13 cellular contexts compared by ENCODE assay signal in genomic region chr2:38613126-38613848, GRCh38. TPM values are rescaled to one million over a fixed set of nuclear protein-coding genes. Genes with fewer than 3 reads are reported as not detected.
A peak's percentile ranks its signal among the peaks of the same experiment; 100 is the strongest.
DNase-seq lines count a peak whose midpoint lies in the region; ATAC-seq, FAIRE-seq and TF ChIP-seq lines count a peak whose summit lies in the region.
"Had no signal": no experiment of that assay in that cellular context is flagged by ENCODE, and none has a peak within 500 bp of the region (broad histone marks: within the 10 kb centered on the region; RNA-seq: fewer than 3 reads in every experiment).

No MANE protein-coding gene starts in this region.

- no peak for ATAC-seq in GM18517 (IDR thresholded peaks at IDR 0.05; ENCODE audit: unreplicated experiment)
- no peak for ATAC-seq in CD4-positive, alpha-beta T cell (ENCODE audit: poor library complexity)

- H3K27me3 Mint-ChIP-seq in activated naive CD4-positive, alpha-beta T cell treated with anti-CD3 and anti-CD28 coated beads for 36 hours (ENCODE audit: low read depth): peaks cover 2% of the 10 kb centered on the region
- no peaks in the 10 kb centered on the region for H3K27me3 Mint-ChIP-seq in CD4-positive, alpha-beta T cell
- H3K27me3 Mint-ChIP-seq: CD4-positive, alpha-beta memory T cell had no signal

- no peaks in the 10 kb centered on the region for H3K79me2 ChIP-seq in osteoblast (ENCODE audit: insufficient read depth, low read length)

- no peak overlapping the region for H3K27ac ChIP-seq in osteoblast (ENCODE audit: low read depth, low read length)
- H3K27ac ChIP-seq in CD4-positive, alpha-beta T cell (ENCODE audit: low read depth, low read length): no peak overlapping the region
- H3K27ac ChIP-seq: thoracic aorta had no signal

- no peak for TF ChIP-seq CTCF in fibroblast of the aortic adventitia (IDR thresholded peaks at IDR 0.05; ENCODE audit: insufficient read depth, low read length)
- TF ChIP-seq CTCF in osteoblast (IDR thresholded peaks at IDR 0.05; ENCODE audit: extremely low read depth, low read depth, low read length): no peak
- TF ChIP-seq CTCF in CD4-positive, alpha-beta T cell (IDR thresholded peaks at IDR 0.05): no peak

- no peak overlapping the region for H3K27ac Mint-ChIP-seq in activated naive CD4-positive, alpha-beta T cell treated with anti-CD3 and anti-CD28 coated beads for 36 hours
- H3K27ac Mint-ChIP-seq in CD4-positive, alpha-beta T cell: no peak overlapping the region
- H3K27ac Mint-ChIP-seq: activated naive CD8-positive, alpha-beta T cell had no signal

- peak overlapping the region; percentile 30 for H2AFZ ChIP-seq in osteoblast (ENCODE audit: low read length)

- CTCF ChIA-PET in HEK293T (lab: Yijun Ruan, JAX): interaction anchor here (0.5 to 2.2 kb wide), 3 partner anchors 9 to 96 kb away, joined by 5 to 10 read pairs (median 6); no protein-coding TSS in a partner anchor
- CTCF ChIA-PET in activated naive CD4-positive, alpha-beta T cell treated with anti-CD3 and anti-CD28 coated beads for 36 hours (lab: Charles Lee): interaction anchor here (0.6 to 3.7 kb wide), 3 partner anchors 8 to 39 kb away, joined by 3 to 16 read pairs (median 3); no protein-coding TSS in a partner anchor
- CTCF ChIA-PET in CD4-positive, alpha-beta T cell (lab: Charles Lee): interaction anchor here (1.2 to 1.8 kb wide), 2 partner anchors 10 to 31 kb away, joined by 5 to 6 read pairs; no protein-coding TSS in a partner anchor

- no peaks in the 10 kb centered on the region for H4K20me1 ChIP-seq in osteoblast (ENCODE audit: insufficient read depth, low read length)

- intact Hi-C loops in activated naive CD4-positive, alpha-beta T cell treated with anti-CD3 and anti-CD28 coated beads for 36 hours (cut with micrococcal nuclease): no loop called here
- intact Hi-C loops in CD4-positive, alpha-beta T cell (cut with DNase I, micrococcal nuclease): no loop called here

- H3K4me1 ChIP-seq in osteoblast (ENCODE audit: insufficient read depth, low read length): no peaks in the 10 kb centered on the region

- no peaks in the 10 kb centered on the region for H3K36me3 ChIP-seq in osteoblast (ENCODE audit: insufficient read depth, low read length)
- H3K36me3 ChIP-seq: thoracic aorta had no signal

- peaks cover 63% of the 10 kb centered on the region for H3K4me1 Mint-ChIP-seq in activated naive CD4-positive, alpha-beta T cell treated with anti-CD3 and anti-CD28 coated beads for 36 hours (ENCODE audit: low read depth)
- H3K4me1 Mint-ChIP-seq in CD4-positive, alpha-beta T cell (ENCODE audit: low read depth): peaks cover 18% of the 10 kb centered on the region

- no peaks in the 10 kb centered on the region for H3K9me3 ChIP-seq in osteoblast (ENCODE audit: low read depth, low read length)
- H3K9me3 ChIP-seq in CD4-positive, alpha-beta T cell (ENCODE audit: control insufficient read depth, low read length): no peaks in the 10 kb centered on the region
- H3K9me3 ChIP-seq: thoracic aorta had no signal

- H3K9me3 Mint-ChIP-seq in activated naive CD4-positive, alpha-beta T cell treated with anti-CD3 and anti-CD28 coated beads for 36 hours: peaks cover 2% of the 10 kb centered on the region
- no peaks in the 10 kb centered on the region for H3K9me3 Mint-ChIP-seq in CD4-positive, alpha-beta T cell
- H3K9me3 Mint-ChIP-seq: CD4-positive, alpha-beta memory T cell had no signal

- POLR2A ChIA-PET in HEK293T (lab: Yijun Ruan, JAX): interaction anchor here (1.2 kb wide), 1 partner anchor 12 kb away, joined by 3 read pairs; no protein-coding TSS in a partner anchor
- POLR2A ChIA-PET in CD4-positive, alpha-beta T cell (lab: Charles Lee): no interaction called here

- no peak overlapping the region for H3K4me2 ChIP-seq in osteoblast (ENCODE audit: insufficient read depth, low read length)
- H3K4me2 ChIP-seq: smooth muscle cell had no signal

- no peaks in the 10 kb centered on the region for H3K27me3 ChIP-seq in osteoblast (ENCODE audit: insufficient read depth, low read length)
- no peaks in the 10 kb centered on the region for H3K27me3 ChIP-seq in CD4-positive, alpha-beta T cell (ENCODE audit: control insufficient read depth, insufficient read depth, low read length)

- FAIRE-seq in RCC 7860 (lab: Jason Lieb, UNC): no peak

- no peak overlapping the region for H3K4me3 Mint-ChIP-seq in activated naive CD4-positive, alpha-beta T cell treated with anti-CD3 and anti-CD28 coated beads for 36 hours
- H3K4me3 Mint-ChIP-seq in CD4-positive, alpha-beta T cell: no peak overlapping the region
- H3K4me3 Mint-ChIP-seq: activated naive CD8-positive, alpha-beta T cell had no signal

- no peak for DNase-seq in HEK293T (ENCODE audit: extremely low spot score)
- peak; percentile 71 for DNase-seq in OCI-M1 (lab: John Stamatoyannopoulos, UW)
- DNase-seq in fibroblast of the aortic adventitia (ENCODE audit: low read depth): peak; percentile 57
- DNase-seq in osteoblast (ENCODE audit: insufficient read length, low spot score, missing footprints): no peak
- DNase-seq in RCC 7860 (ENCODE audit: low spot score): no peak
- no peak for DNase-seq in activated naive CD4-positive, alpha-beta T cell treated with anti-CD3 and anti-CD28 coated beads for 36 hours
- no peak for DNase-seq in CD4-positive, alpha-beta T cell
- DNase-seq: CD4-positive, alpha-beta memory T cell; GDM1 had no signal

- H3K4me3 ChIP-seq in fibroblast of the aortic adventitia (ENCODE audit: low read depth, low read length) (no peak overlapping the region), osteoblast (ENCODE audit: insufficient read depth, low read length) (no peak overlapping the region)
- H3K4me3 ChIP-seq: smooth muscle cell, thoracic aorta had no signal

- no peaks in the 10 kb centered on the region for H3K36me3 Mint-ChIP-seq in activated naive CD4-positive, alpha-beta T cell treated with anti-CD3 and anti-CD28 coated beads for 36 hours (ENCODE audit: low read depth)
- H3K36me3 Mint-ChIP-seq in CD4-positive, alpha-beta T cell (ENCODE audit: low read depth): no peaks in the 10 kb centered on the region
- H3K36me3 Mint-ChIP-seq: CD4-positive, alpha-beta memory T cell had no signal

TF ChIP-seq in HEK293T, 16 proteins besides CTCF, POLR2A, EP300 and RAD21:
- TF ChIP-seq PKNOX1 (IDR thresholded peaks at IDR 0.05) (peak; percentile 37), FOXK2 (IDR thresholded peaks at IDR 0.05) (no peak)

RNA-seq across cellular contexts. Expression of gene HNRNPLL, which starts 10.6 kb away (rescaled TPM):
- 34.5 and 45.0 TPM in 2 replicates for total RNA-seq in fibroblast of the aortic adventitia (ENCODE audit: low replicate concordance)
- total RNA-seq in osteoblast: 46.0 and 53.9 TPM in 2 replicates
- 10 to 100 TPM; 54.4 to 57.3 TPM for total RNA-seq in activated naive CD4-positive, alpha-beta T cell treated with anti-CD3 and anti-CD28 coated beads for 36 hours
- total RNA-seq in CD4-positive, alpha-beta T cell: 10 to 100 TPM; 44.9 to 46.5 TPM

RNA-seq across cellular contexts. Expression of gene GALM, which starts 52.6 kb away (rescaled TPM):
- total RNA-seq in fibroblast of the aortic adventitia (ENCODE audit: low replicate concordance) (27.7 and 35.2 TPM in 2 replicates), osteoblast (50.7 and 54.2 TPM in 2 replicates)
- total RNA-seq in activated naive CD4-positive, alpha-beta T cell treated with anti-CD3 and anti-CD28 coated beads for 36 hours: 10 to 100 TPM; 31.3 to 31.9 TPM
- total RNA-seq in CD4-positive, alpha-beta T cell: 1 to 10 TPM; 5.9 to 7.0 TPM

Comparison
In these comparisons a context has a peak if more than half of its experiments do, and no peak if none do; other contexts are left out.
1. DNase-seq: peak in OCI-M1 (single experiment) and fibroblast of the aortic adventitia (single experiment); none in HEK293T (single experiment), osteoblast (single experiment), RCC 7860 (single experiment), activated naive CD4-positive, alpha-beta T cell treated with anti-CD3 and anti-CD28 coated beads for 36 hours (single experiment) and CD4-positive, alpha-beta T cell (0 of 10).